In the genomic region with DNA sequence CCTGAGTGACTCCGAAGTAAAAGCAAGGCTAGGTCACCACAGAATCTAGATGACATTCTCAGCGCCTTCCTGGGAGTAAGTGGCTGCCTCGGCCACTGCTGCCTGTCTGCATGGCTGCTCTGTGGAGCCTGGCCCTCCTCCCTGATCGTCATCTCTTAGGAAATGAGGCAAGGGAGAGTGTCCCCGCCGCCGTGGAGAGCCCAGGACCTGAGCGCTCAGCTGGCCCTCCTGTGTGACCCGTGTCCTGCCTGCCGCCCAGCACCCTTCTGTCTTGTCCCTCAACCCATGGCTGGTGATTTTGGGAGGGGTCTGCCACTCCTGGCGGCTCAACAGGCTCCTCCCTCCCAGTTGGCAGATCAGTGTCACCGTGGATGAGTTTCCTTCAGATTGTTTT, we compare ENCODE assay signal across 23 cellular contexts.
A peak's percentile ranks its signal among the peaks of the same experiment; 100 is the strongest.
DNase-seq lines count a peak whose midpoint lies in the region; ATAC-seq and TF ChIP-seq lines count a peak whose summit lies in the region.
"Had no signal": no experiment of that assay in that cellular context is flagged by ENCODE, and none has a peak within 500 bp of the region (broad histone marks: within the 10 kb centered on the region; RNA-seq: fewer than 3 reads in every experiment).

No MANE protein-coding gene starts in this region.

- DNase-seq in H9 (peak; percentile 25), left kidney (ENCODE audit: low read depth, low spot score) (peak; percentile 52), spleen (peak; percentile 70), endothelial cell (ENCODE audit: low spot score) (no peak), NCI-H146 (lab: John Stamatoyannopoulos, UW) (no peak)
- DNase-seq in stimulated activated naive CD4-positive, alpha-beta T cell treated with Interleukin-2 at 50 U/mL for 16 hours (lab: John Stamatoyannopoulos, UW): no peak
- no peak for DNase-seq in activated naive CD4-positive, alpha-beta T cell treated with anti-CD3 and anti-CD28 coated beads, Interleukin-2, amount 50 U/mL, for 72 hours (ENCODE audit: low spot score in 2 of 2)
- DNase-seq: Caco-2; CD8-positive, alpha-beta T cell; HCEC 1CT; KBM-7; MV-4-11; NCI-H1105; NCI-H1436 treated with DMSO at 0.1 percent for 48 hours; NCI-H1930; NCI-H2107; NCI-H526; NCI-H82; NK-92 treated with Interleukin-12 subunit alpha and Interleukin-12 subunit beta, amount 100 ng/mL, for 24 hours; PC-9; SHP77 treated with DMSO at 0.1 percent for 48 hours had no signal

- no peak overlapping the region for H3T11ph ChIP-seq in H9 (ENCODE audit: low read length)

- H3K9me3 ChIP-seq in BLaER1: no peaks in the 10 kb centered on the region
- no peaks in the 10 kb centered on the region for H3K9me3 ChIP-seq in H9 (ENCODE audit: control insufficient read depth, low read depth, low read length)
- no peaks in the 10 kb centered on the region for H3K9me3 ChIP-seq in spleen
- H3K9me3 ChIP-seq: Caco-2 had no signal

- no peak for ATAC-seq in activated naive CD4-positive, alpha-beta T cell treated with anti-CD3 and anti-CD28 coated beads, Interleukin-2, amount 50 U/mL, for 72 hours
- ATAC-seq: CD8-positive, alpha-beta T cell; GM23338 had no signal

- no peak overlapping the region for H3K18ac ChIP-seq in H9 (ENCODE audit: insufficient read length, low read depth, low read length)

- no peak overlapping the region for H3K56ac ChIP-seq in H9 (ENCODE audit: insufficient read length, low read depth, low read length)

- H2BK5ac ChIP-seq in H9 (ENCODE audit: insufficient read length, low read length): no peak overlapping the region

- H4K20me1 ChIP-seq in BLaER1 (peaks cover 27% of the 10 kb centered on the region; the same call in 1 of the 2 replicates), H9 (ENCODE audit: control insufficient read depth, insufficient read depth, insufficient read length) (no peaks in the 10 kb centered on the region)

- peaks cover 7% of the 10 kb centered on the region; the same call in 1 of the 2 replicates for H3K36me3 ChIP-seq in BLaER1
- no peaks in the 10 kb centered on the region for H3K36me3 ChIP-seq in spleen

- no peak overlapping the region for H2BK120ac ChIP-seq in H9 (ENCODE audit: low read depth, low read length, poor library complexity, severe bottlenecking)

- no peaks in the 10 kb centered on the region for H3K27me3 ChIP-seq in BLaER1
- H3K27me3 ChIP-seq in H9 (ENCODE audit: insufficient read depth, low read length): no peaks in the 10 kb centered on the region
- no peaks in the 10 kb centered on the region for H3K27me3 ChIP-seq in spleen (replicated peaks in 1 of 7)

- H3K27me3 Mint-ChIP-seq in H9 (ENCODE audit: low read depth) (no peaks in the 10 kb centered on the region; the same call in 1 of the 2 replicates), endothelial cell (ENCODE audit: unreplicated experiment) (peaks cover 3% of the 10 kb centered on the region)

- H3K27ac Mint-ChIP-seq in H9 (0 out of 7 replicates have a peak overlapping the region, but pooled peaks of 1 of the 3 experiments have one; percentile 28), endothelial cell (ENCODE audit: unreplicated experiment) (no peak overlapping the region)
- no peak overlapping the region for H3K27ac Mint-ChIP-seq in activated naive CD4-positive, alpha-beta T cell treated with anti-CD3 and anti-CD28 coated beads, Interleukin-2, amount 50 U/mL, for 72 hours
- H3K27ac Mint-ChIP-seq: CD8-positive, alpha-beta T cell; GM23338 had no signal

- no CpG with 5 or more reads among the region's 12 CpGs for WGBS in H9 (ENCODE audit: extremely low coverage, insufficient read length, low lambda C conversion rate)
- 71 to 85% (median 74%) methylated on average over 12 of the region's 12 CpGs for WGBS in spleen, 5 donors

- intact Hi-C loops in spleen (cut with DNase I; ENCODE audit: low total_unique reads): no loop called here

- peaks cover 19 to 27% of the 10 kb centered on the region in 2 experiments for H3K4me1 Mint-ChIP-seq in H9
- no peaks in the 10 kb centered on the region for H3K4me1 Mint-ChIP-seq in endothelial cell (ENCODE audit: unreplicated experiment)

- no peak overlapping the region for H2AFZ ChIP-seq in H9 (ENCODE audit: low read length)
- H2AFZ ChIP-seq: GM23338, PC-9 had no signal

- H3K4me3 Mint-ChIP-seq in H9 (no peak overlapping the region), endothelial cell (ENCODE audit: unreplicated experiment) (no peak overlapping the region)
- H3K4me3 Mint-ChIP-seq: CD8-positive, alpha-beta T cell; GM23338 had no signal

- H3K36me3 Mint-ChIP-seq in H9 (ENCODE audit: insufficient read depth in 1 of 3, low read depth in 3 of 3) (no peaks in the 10 kb centered on the region), endothelial cell (ENCODE audit: low read depth, unreplicated experiment) (no peaks in the 10 kb centered on the region)
- no peaks in the 10 kb centered on the region for H3K36me3 Mint-ChIP-seq in activated naive CD4-positive, alpha-beta T cell treated with anti-CD3 and anti-CD28 coated beads, Interleukin-2, amount 50 U/mL, for 72 hours
- H3K36me3 Mint-ChIP-seq: CD8-positive, alpha-beta T cell had no signal

- H4K91ac ChIP-seq in H9 (ENCODE audit: insufficient read length, low read depth, low read length): no peak overlapping the region

- H3K9me3 Mint-ChIP-seq in H9 (no peaks in the 10 kb centered on the region), endothelial cell (ENCODE audit: unreplicated experiment) (no peaks in the 10 kb centered on the region)
- no peaks in the 10 kb centered on the region for H3K9me3 Mint-ChIP-seq in activated naive CD4-positive, alpha-beta T cell treated with anti-CD3 and anti-CD28 coated beads, Interleukin-2, amount 50 U/mL, for 72 hours
- H3K9me3 Mint-ChIP-seq: CD8-positive, alpha-beta T cell; GM23338 had no signal

- no peaks in the 10 kb centered on the region for H3K79me1 ChIP-seq in H9 (ENCODE audit: insufficient read depth, low read depth, low read length, poor library complexity, severe bottlenecking)

- H3K4me2 ChIP-seq in BLaER1 (peak overlapping the region; percentile 78), H9 (ENCODE audit: insufficient read depth, insufficient read length, low read length) (no peak overlapping the region)
- H3K4me2 ChIP-seq: GM23338, PC-9 had no signal

- no peak overlapping the region for H2BK20ac ChIP-seq in H9 (ENCODE audit: low read depth, low read length, poor library complexity, severe bottlenecking)

- no peak for TF ChIP-seq POLR2A in spleen (IDR thresholded peaks at IDR 0.05)

- H4K8ac ChIP-seq in H9 (replicated peaks; ENCODE audit: insufficient read length, low read depth, low read length): no peak overlapping the region

- no peak overlapping the region for H3K4ac ChIP-seq in H9 (ENCODE audit: low read depth, low read length)

- H3K27ac ChIP-seq in BLaER1: 0 out of 2 replicates have a peak overlapping the region, but pooled peaks have one; percentile 20
- H3K27ac ChIP-seq in H9 (ENCODE audit: insufficient read length, low read depth, low read length): no peak overlapping the region
- no peak overlapping the region for H3K27ac ChIP-seq in spleen
- H3K27ac ChIP-seq: PC-9 had no signal

- H2BK12ac ChIP-seq in H9 (ENCODE audit: insufficient read length, low read depth, low read length): no peak overlapping the region

- H3K23ac ChIP-seq in H9 (ENCODE audit: insufficient read length, low read depth, low read length): no peak overlapping the region

- no peak overlapping the region for H3K14ac ChIP-seq in H9 (ENCODE audit: insufficient read depth, low read length)

- TF ChIP-seq CTCF in H9 (conservative IDR thresholded peaks at IDR 0.05) (no peak), spleen (IDR thresholded peaks at IDR 0.05 in 8 of 11, conservative IDR thresholded peaks at IDR 0.05 in 3 of 11) (no peak), endothelial cell (IDR thresholded peaks at IDR 0.05; ENCODE audit: unreplicated experiment) (no peak)

- no peak overlapping the region for H2AK5ac ChIP-seq in H9 (ENCODE audit: insufficient read length, low read length)

- H2BK15ac ChIP-seq in H9 (ENCODE audit: low read depth, low read length): no peak overlapping the region

- H3K23me2 ChIP-seq in H9 (ENCODE audit: insufficient read length, low read depth, low read length, poor library complexity, severe bottlenecking): peaks cover 2% of the 10 kb centered on the region

- H3K9ac ChIP-seq in BLaER1 (peak overlapping the region; percentile 21; the same call in 1 of the 2 replicates), H9 (ENCODE audit: extremely low read depth, insufficient read length, low read length) (no peak overlapping the region)

- H3K4me3 ChIP-seq in BLaER1: no peak overlapping the region
- no peak overlapping the region for H3K4me3 ChIP-seq in spleen
- H3K4me3 ChIP-seq: GM23338, PC-9 had no signal

- peaks cover 97% of the 10 kb centered on the region for H3K4me1 ChIP-seq in BLaER1
- H3K4me1 ChIP-seq in H9 (ENCODE audit: insufficient read depth, low read length): 0 out of 2 replicates have a peak, but pooled peaks cover 2% of the 10 kb centered on the region
- H3K4me1 ChIP-seq in spleen: peaks cover 0 to 32% (median 10%) of the 10 kb centered on the region in 6 donors
- H3K4me1 ChIP-seq: Caco-2 had no signal

- no peaks in the 10 kb centered on the region for H3K79me2 ChIP-seq in H9 (ENCODE audit: insufficient read depth, low read length)

- H4K5ac ChIP-seq in H9 (ENCODE audit: insufficient read length, low read depth, low read length): no peak overlapping the region

Comparison
In these comparisons a context has a peak if more than half of its experiments do, and no peak if none do; other contexts are left out.
1. DNase-seq: peak in H9 (single experiment), left kidney (single experiment) and spleen (single experiment); none in stimulated activated naive CD4-positive, alpha-beta T cell treated with Interleukin-2 at 50 U/mL for 16 hours (single experiment), endothelial cell (single experiment), activated naive CD4-positive, alpha-beta T cell treated with anti-CD3 and anti-CD28 coated beads, Interleukin-2, amount 50 U/mL, for 72 hours (0 of 2) and NCI-H146 (single experiment).